ENCODE assay signal across 7 cellular contexts in the genomic region with DNA sequence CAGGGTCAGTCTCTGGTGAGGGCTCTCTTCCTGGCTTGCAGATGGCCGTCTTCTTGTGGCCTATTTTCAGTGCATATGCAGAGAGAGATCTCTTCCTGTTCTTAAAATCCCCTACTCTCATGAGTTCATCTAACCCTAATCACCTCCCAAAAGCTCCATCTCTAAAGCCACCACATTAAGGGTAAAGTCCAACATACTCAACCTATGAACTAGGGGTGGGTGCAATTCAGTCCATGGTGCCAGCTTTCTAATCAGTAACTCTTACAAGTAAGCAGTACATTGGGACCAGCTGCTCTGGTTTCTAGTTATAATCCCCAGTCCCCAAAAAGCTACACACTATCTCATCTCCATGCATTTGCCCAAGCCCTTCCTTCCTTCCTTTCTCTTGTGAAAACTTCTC.
"Had no signal": no experiment of that assay in that cellular context is flagged by ENCODE, and none has a peak within 500 bp of the region (broad histone marks: within the 10 kb centered on the region; RNA-seq: fewer than 3 reads in every experiment).

No MANE protein-coding gene starts in this region.

- DNase-seq: GM23248, GOT3, H7, HFFc6, KBM-7 had no signal

- H3K4me3 ChIP-seq: GM23248, HAP-1 had no signal

- H3K36me3 ChIP-seq: HAP-1 had no signal

- H3K9me3 ChIP-seq: HAP-1 had no signal

- H2AFZ ChIP-seq: GM23248 had no signal

- H3K27ac ChIP-seq: GM23248 had no signal

- H3K9ac ChIP-seq: GM23248 had no signal

- FAIRE-seq: HTR-8/SVneo had no signal
